Comparison of ENCODE assay signal across 21 cellular contexts in genomic region chr2:183383854-183384253, GRCh38.
DNase-seq lines count a peak whose midpoint lies in the region; ATAC-seq and TF ChIP-seq lines count a peak whose summit lies in the region.
"Had no signal": no experiment of that assay in that cellular context is flagged by ENCODE, and none has a peak within 500 bp of the region (broad histone marks: within the 10 kb centered on the region; RNA-seq: fewer than 3 reads in every experiment).

No MANE protein-coding gene starts in this region.

- no peak overlapping the region for H3K27ac ChIP-seq in CD8-positive, alpha-beta T cell (ENCODE audit: low read depth, low read length)
- H3K27ac ChIP-seq: SJCRH30 had no signal

- peak; percentile 6 for DNase-seq in NCI-H82 (lab: John Stamatoyannopoulos, UW)
- no peak for DNase-seq in NCI-H82 treated with DMSO at 0.1 percent for 48 hours (lab: John Stamatoyannopoulos, UW; ENCODE audit: unreplicated experiment)
- no peak for DNase-seq in DMS79 treated with DMSO at 0.1 percent for 48 hours (lab: John Stamatoyannopoulos, UW)
- no peak for DNase-seq in CD8-positive, alpha-beta T cell
- DNase-seq in Kasumi-1 (lab: John Stamatoyannopoulos, UW) = no peak
- DNase-seq: 8988T, DMS 273 treated with DMSO at 0.1 percent for 48 hours, GDM1, GOT3, NCI-H1694 treated with DMSO at 0.1 percent for 48 hours, NCI-H510A, NCI-H748 treated with DMSO at 0.1 percent for 48 hours, PC-3, RPMI8226, SJCRH30, T-helper 17 cell had no signal

- peaks cover 27% of the 10 kb centered on the region for H3K9me3 Mint-ChIP-seq in CD8-positive, alpha-beta T cell

- CTCF ChIA-PET in CD8-positive, alpha-beta T cell (lab: Charles Lee) = no interaction called here

- TF ChIP-seq CTCF in CD8-positive, alpha-beta T cell (IDR thresholded peaks at IDR 0.05) = no peak

- POLR2A ChIA-PET in CD8-positive, alpha-beta T cell (lab: Charles Lee) = no interaction called here

- H3K4me3 Mint-ChIP-seq in CD8-positive, alpha-beta T cell = no peak overlapping the region
- H3K4me3 Mint-ChIP-seq: CD14-positive monocyte, T-helper 17 cell had no signal

- H3K9me3 ChIP-seq in CD8-positive, alpha-beta T cell (ENCODE audit: low read length) = no peaks in the 10 kb centered on the region

- ATAC-seq in GM21717 (IDR thresholded peaks at IDR 0.05; ENCODE audit: unreplicated experiment) = peak; percentile 56
- ATAC-seq in HG03565 (IDR thresholded peaks at IDR 0.05; ENCODE audit: unreplicated experiment) = peak; percentile 57
- ATAC-seq in CD8-positive, alpha-beta T cell = no peak
- ATAC-seq in HG03571 (IDR thresholded peaks at IDR 0.05; ENCODE audit: unreplicated experiment) = no peak
- ATAC-seq: HCT116, PC-3, T-helper 17 cell had no signal

- H3K4me1 ChIP-seq in CD8-positive, alpha-beta T cell (ENCODE audit: insufficient read depth, low read length) = no peaks in the 10 kb centered on the region
- H3K4me1 ChIP-seq: SJCRH30 had no signal

- H3K4me3 ChIP-seq in CD8-positive, alpha-beta T cell (ENCODE audit: low read depth, low read length) = no peak overlapping the region
- H3K4me3 ChIP-seq: SJCRH30 had no signal

- H3K36me3 ChIP-seq in CD8-positive, alpha-beta T cell (ENCODE audit: insufficient read depth, low read length) = no peaks in the 10 kb centered on the region

- no peaks in the 10 kb centered on the region for H3K4me1 Mint-ChIP-seq in CD8-positive, alpha-beta T cell (ENCODE audit: low read depth)
- H3K4me1 Mint-ChIP-seq: CD14-positive monocyte, T-helper 17 cell had no signal

- H3K27ac Mint-ChIP-seq in CD8-positive, alpha-beta T cell = no peak overlapping the region
- H3K27ac Mint-ChIP-seq: CD14-positive monocyte, T-helper 17 cell had no signal

- H3K36me3 Mint-ChIP-seq in CD8-positive, alpha-beta T cell = no peaks in the 10 kb centered on the region
- H3K36me3 Mint-ChIP-seq: CD14-positive monocyte had no signal

- no peaks in the 10 kb centered on the region for H3K27me3 Mint-ChIP-seq in CD8-positive, alpha-beta T cell (ENCODE audit: low read depth)
- H3K27me3 Mint-ChIP-seq: T-helper 17 cell had no signal

- intact Hi-C loops in CD8-positive, alpha-beta T cell (cut with DNase I, micrococcal nuclease) = no loop called here

- H3K27me3 ChIP-seq in CD8-positive, alpha-beta T cell (ENCODE audit: insufficient read depth, low read length) = no peaks in the 10 kb centered on the region
- H3K27me3 ChIP-seq: SJCRH30 had no signal

Comparison
In these comparisons a context has a peak if more than half of its experiments do, and no peak if none do; other contexts are left out.
1. ATAC-seq: peak in GM21717 (single experiment) and HG03565 (single experiment); none in CD8-positive, alpha-beta T cell (single experiment) and HG03571 (single experiment).